Comparison of ENCODE assay signal across 28 cellular contexts in the genomic region with DNA sequence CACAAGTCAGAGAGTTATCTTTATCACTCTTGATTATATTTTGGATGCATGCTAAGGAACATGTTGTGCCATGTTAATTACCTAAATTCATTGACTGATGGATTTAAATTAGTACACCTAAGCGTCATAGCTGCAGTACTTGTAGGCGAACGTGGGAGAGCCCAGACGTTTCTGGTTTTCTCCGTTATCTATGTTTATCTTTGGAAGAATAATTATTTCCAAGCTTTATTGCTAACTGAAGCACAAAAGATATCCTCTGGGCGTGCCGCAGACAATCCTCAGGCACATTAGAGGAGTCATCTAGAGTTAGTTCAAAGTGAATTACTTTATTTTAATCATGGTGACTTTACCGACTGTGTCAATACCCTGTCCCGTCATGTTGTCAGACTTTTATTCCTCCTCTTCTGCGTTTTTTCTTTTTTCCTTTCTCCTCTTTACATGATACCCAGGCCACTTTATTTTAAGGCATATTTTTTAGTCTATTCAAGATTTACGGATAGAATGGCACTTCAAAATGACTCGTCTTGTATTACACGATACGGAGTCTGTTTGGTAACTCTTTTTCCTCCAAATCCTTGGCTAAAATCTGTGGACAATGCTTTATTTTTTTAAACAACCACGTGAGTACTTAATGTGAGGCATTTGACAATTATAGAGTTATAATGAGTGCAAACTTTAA.
A peak's percentile ranks its signal among the peaks of the same experiment; 100 is the strongest.
DNase-seq lines count a peak whose midpoint lies in the region; ATAC-seq, FAIRE-seq and TF ChIP-seq lines count a peak whose summit lies in the region.
"Had no signal": no experiment of that assay in that cellular context is flagged by ENCODE, and none has a peak within 500 bp of the region (broad histone marks: within the 10 kb centered on the region; RNA-seq: fewer than 3 reads in every experiment).

No MANE protein-coding gene starts in this region.

- H2BK5ac ChIP-seq in neuronal stem cell (ENCODE audit: low read length): no peak overlapping the region

- H3K79me2 ChIP-seq in astrocyte (ENCODE audit: insufficient read depth, low read length): no peaks in the 10 kb centered on the region

- peak; percentile 18 for ATAC-seq in left colon
- no peak for ATAC-seq in HG02981 (IDR thresholded peaks at IDR 0.05; ENCODE audit: unreplicated experiment)

- H3K4me2 ChIP-seq in astrocyte (ENCODE audit: low read length) (no peak overlapping the region), neuronal stem cell (ENCODE audit: insufficient read depth, low read length, poor library complexity, severe bottlenecking) (no peak overlapping the region)
- H3K4me2 ChIP-seq: KMS-11 had no signal

- H3K9me3 ChIP-seq in astrocyte (ENCODE audit: insufficient read depth, low read depth, low read length): no peaks in the 10 kb centered on the region
- H3K9me3 ChIP-seq in neuronal stem cell (replicated peaks in 1 of 2; ENCODE audit: control insufficient read depth in 2 of 2, insufficient read depth in 1 of 2, low read depth in 1 of 2, low read length in 2 of 2): peaks cover 0 to under 1% of the 10 kb centered on the region in 2 donors
- H3K9me3 ChIP-seq: BE2C, SJSA1 had no signal

- H4K91ac ChIP-seq in neuronal stem cell (ENCODE audit: low read depth, low read length, poor library complexity): no peak overlapping the region

- H3K27me3 ChIP-seq in astrocyte (ENCODE audit: insufficient read depth, low read length): no peaks in the 10 kb centered on the region
- no peaks in the 10 kb centered on the region for H3K27me3 ChIP-seq in neuronal stem cell (ENCODE audit: control insufficient read depth in 3 of 3, insufficient read depth in 3 of 3, low read depth in 1 of 3, low read length in 3 of 3)
- H3K27me3 ChIP-seq: BE2C had no signal

- no peak overlapping the region for H2BK12ac ChIP-seq in neuronal stem cell (ENCODE audit: low read length)

- H3K14ac ChIP-seq in neuronal stem cell (ENCODE audit: low read length): no peak overlapping the region

- no peak overlapping the region for H3K4me3 Mint-ChIP-seq in astrocyte (ENCODE audit: unreplicated experiment)
- H3K4me3 Mint-ChIP-seq in activated naive CD4-positive, alpha-beta T cell treated with anti-CD3 and anti-CD28 coated beads for 36 hours: no peak overlapping the region
- H3K4me3 Mint-ChIP-seq: CD14-positive monocyte; CD8-positive, alpha-beta memory T cell; IgD-negative memory B cell had no signal

- peaks cover under 1% of the 10 kb centered on the region for H3K36me3 Mint-ChIP-seq in astrocyte (ENCODE audit: low read depth, unreplicated experiment)
- H3K36me3 Mint-ChIP-seq in activated naive CD4-positive, alpha-beta T cell treated with anti-CD3 and anti-CD28 coated beads for 36 hours (ENCODE audit: low read depth): no peaks in the 10 kb centered on the region
- H3K36me3 Mint-ChIP-seq: CD14-positive monocyte; CD8-positive, alpha-beta memory T cell; IgD-negative memory B cell had no signal

- H3K79me1 ChIP-seq in neuronal stem cell (ENCODE audit: low read depth, low read length): no peaks in the 10 kb centered on the region

- peaks cover 2% of the 10 kb centered on the region for H3K9me3 Mint-ChIP-seq in astrocyte (ENCODE audit: unreplicated experiment)
- peaks cover 4% of the 10 kb centered on the region for H3K9me3 Mint-ChIP-seq in activated naive CD4-positive, alpha-beta T cell treated with anti-CD3 and anti-CD28 coated beads for 36 hours

- H3K4ac ChIP-seq in neuronal stem cell (ENCODE audit: low read length): no peak overlapping the region

- H3K4me3 ChIP-seq in astrocyte (ENCODE audit: insufficient read depth, low read depth, low read length) (no peak overlapping the region), neuronal stem cell (ENCODE audit: low read length in 2 of 2) (no peak overlapping the region)
- H3K4me3 ChIP-seq: SJSA1 had no signal

- CTCF ChIA-PET in activated naive CD4-positive, alpha-beta T cell treated with anti-CD3 and anti-CD28 coated beads for 36 hours (lab: Charles Lee): no interaction called here

- H3K27ac Mint-ChIP-seq in astrocyte (ENCODE audit: unreplicated experiment): no peak overlapping the region
- no peak overlapping the region for H3K27ac Mint-ChIP-seq in activated naive CD4-positive, alpha-beta T cell treated with anti-CD3 and anti-CD28 coated beads for 36 hours
- H3K27ac Mint-ChIP-seq: CD14-positive monocyte; CD8-positive, alpha-beta memory T cell; IgD-negative memory B cell had no signal

- H3K36me3 ChIP-seq in astrocyte (ENCODE audit: insufficient read depth, low read length) (no peaks in the 10 kb centered on the region), neuronal stem cell (replicated peaks in 1 of 2; ENCODE audit: control insufficient read depth in 2 of 2, insufficient read depth in 2 of 2, low read length in 2 of 2) (no peaks in the 10 kb centered on the region)
- H3K36me3 ChIP-seq: BE2C, SJSA1 had no signal

- H2AK5ac ChIP-seq in neuronal stem cell (ENCODE audit: low read depth, low read length): no peak overlapping the region

- H2BK120ac ChIP-seq in neuronal stem cell (ENCODE audit: low read depth, low read length): no peak overlapping the region

- H3K27me3 Mint-ChIP-seq in astrocyte (ENCODE audit: low read depth, unreplicated experiment): no peaks in the 10 kb centered on the region
- no peaks in the 10 kb centered on the region for H3K27me3 Mint-ChIP-seq in activated naive CD4-positive, alpha-beta T cell treated with anti-CD3 and anti-CD28 coated beads for 36 hours (ENCODE audit: low read depth)
- H3K27me3 Mint-ChIP-seq: CD8-positive, alpha-beta memory T cell; IgD-negative memory B cell had no signal

- no peak for FAIRE-seq in astrocyte (lab: Jason Lieb, UNC)
- FAIRE-seq: GM12892, GM19239, H54 had no signal

- H3K4me1 ChIP-seq in astrocyte (ENCODE audit: insufficient read depth, low read length) (no peaks in the 10 kb centered on the region), neuronal stem cell (ENCODE audit: control insufficient read depth in 2 of 2, insufficient read depth in 1 of 2, low read depth in 1 of 2, low read length in 2 of 2) (peaks cover 0 to 4% of the 10 kb centered on the region in 2 donors)
- H3K4me1 ChIP-seq: BE2C, SJSA1 had no signal

- no peak overlapping the region for H2BK15ac ChIP-seq in neuronal stem cell (ENCODE audit: low read length)

- H3K23ac ChIP-seq in neuronal stem cell (ENCODE audit: low read depth, low read length, poor library complexity): no peak overlapping the region

- intact Hi-C loops in left colon (cut with DNase I, micrococcal nuclease): no loop called here
- intact Hi-C loops in activated naive CD4-positive, alpha-beta T cell treated with anti-CD3 and anti-CD28 coated beads for 36 hours (cut with micrococcal nuclease): no loop called here

- H3K27ac ChIP-seq in astrocyte (ENCODE audit: low read depth, low read length) (no peak overlapping the region), neuronal stem cell (replicated peaks; ENCODE audit: low read length) (no peak overlapping the region)
- H3K27ac ChIP-seq: KMS-11, SJSA1 had no signal

- no peak overlapping the region for H4K8ac ChIP-seq in neuronal stem cell (ENCODE audit: low read depth, low read length)

- H3K4me1 Mint-ChIP-seq in astrocyte (ENCODE audit: low read depth, unreplicated experiment): no peaks in the 10 kb centered on the region
- H3K4me1 Mint-ChIP-seq in activated naive CD4-positive, alpha-beta T cell treated with anti-CD3 and anti-CD28 coated beads for 36 hours (ENCODE audit: low read depth): no peaks in the 10 kb centered on the region
- H3K4me1 Mint-ChIP-seq: CD14-positive monocyte; CD8-positive, alpha-beta memory T cell; IgD-negative memory B cell had no signal

- no peak for TF ChIP-seq CTCF in astrocyte (IDR thresholded peaks at IDR 0.05; ENCODE audit: insufficient read depth, low read depth, low read length)

- no peak overlapping the region for H2AFZ ChIP-seq in astrocyte (ENCODE audit: low read depth, low read length)
- H2AFZ ChIP-seq in neuronal stem cell (ENCODE audit: low read length): no peak overlapping the region

- DNase-seq in NCI-H748 (lab: John Stamatoyannopoulos, UW; ENCODE audit: unreplicated experiment) (peak; percentile 31), NCI-H748 treated with DMSO at 0.1 percent for 48 hours (lab: John Stamatoyannopoulos, UW) (no peak), astrocyte (ENCODE audit: low read depth) (peak; percentile 39), left colon (no peak), neuronal stem cell (ENCODE audit: low spot score) (no peak), NCI-H2196 treated with DMSO at 0.1 percent for 48 hours (lab: John Stamatoyannopoulos, UW; ENCODE audit: unreplicated experiment) (no peak)
- no peak for DNase-seq in activated naive CD4-positive, alpha-beta T cell treated with anti-CD3 and anti-CD28 coated beads for 36 hours
- DNase-seq: 8988T; ACHN; BE2C; CD8-positive, alpha-beta memory T cell; DMS 273 treated with DMSO at 0.1 percent for 48 hours; DND-41; NCI-H1048; NCI-H1417; NCI-H187; NCI-H2081 treated with DMSO at 0.1 percent for 48 hours; NCI-H2171 treated with DMSO at 0.1 percent for 48 hours; Right ventricle myocardium superior; RPMI8226 had no signal

- no peak overlapping the region for H3K9ac ChIP-seq in astrocyte (ENCODE audit: low read length)
- no peak overlapping the region for H3K9ac ChIP-seq in neuronal stem cell (ENCODE audit: low read depth, low read length, poor library complexity)
- H3K9ac ChIP-seq: KMS-11 had no signal

- H3K18ac ChIP-seq in neuronal stem cell (ENCODE audit: low read length): no peak overlapping the region

- WGBS in neuronal stem cell (ENCODE audit: extremely low coverage in 2 of 2, insufficient read length in 2 of 2, insufficient replicate concordance in 1 of 2), 2 donors: no CpG with 5 or more reads among the region's 15 CpGs

- H4K20me1 ChIP-seq in astrocyte (ENCODE audit: insufficient read depth, low read length): no peaks in the 10 kb centered on the region

Comparison
In these comparisons a context has a peak if more than half of its experiments do, and no peak if none do; other contexts are left out.
1. DNase-seq: peak in NCI-H748 (single experiment) and astrocyte (single experiment); none in NCI-H748 treated with DMSO at 0.1 percent for 48 hours (single experiment), left colon (0 of 2), neuronal stem cell (single experiment), activated naive CD4-positive, alpha-beta T cell treated with anti-CD3 and anti-CD28 coated beads for 36 hours (single experiment) and NCI-H2196 treated with DMSO at 0.1 percent for 48 hours (single experiment).